Comparison of ENCODE assay signal across 8 cellular contexts in the genomic region with DNA sequence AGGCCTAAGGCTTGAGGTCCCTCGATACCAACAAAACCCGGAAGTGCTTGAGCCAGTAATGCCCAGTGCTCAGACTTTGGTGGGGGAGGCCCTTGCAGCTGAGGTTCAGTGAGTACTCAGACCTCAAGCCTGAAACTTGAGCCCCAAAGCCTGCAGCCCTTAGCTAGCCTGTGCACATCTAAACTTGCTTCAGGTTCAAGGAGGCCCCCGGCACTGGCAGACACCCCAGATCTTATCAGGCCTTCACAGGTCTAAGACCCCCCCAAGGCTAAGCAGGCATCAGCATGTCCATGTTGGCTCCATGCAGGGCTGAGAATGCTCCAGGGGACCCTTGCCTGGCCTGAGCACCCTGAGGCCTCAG. TPM values are rescaled to one million over a fixed set of nuclear protein-coding genes. Genes with fewer than 3 reads are reported as not detected.
DNase-seq lines count a peak whose midpoint lies in the region; ATAC-seq and TF ChIP-seq lines count a peak whose summit lies in the region.

No MANE protein-coding gene starts in this region.

- H3K4me1 ChIP-seq in PC-9 (replicated peaks; ENCODE audit: insufficient read depth) (peaks cover 32% of the 10 kb centered on the region), esophagus (ENCODE audit: control insufficient read depth in 2 of 2, insufficient read depth in 2 of 2, low read length in 1 of 2) (peaks cover 6 to 45% of the 10 kb centered on the region in 2 donors)

- WGBS in esophagus, 2 donors, result 19 to 31% methylated on average over 3 of the region's 3 CpGs

- H3K9me3 ChIP-seq in PC-9 (ENCODE audit: insufficient read depth, low read depth), result no peaks in the 10 kb centered on the region
- no peaks in the 10 kb centered on the region for H3K9me3 ChIP-seq in esophagus (ENCODE audit: control insufficient read depth in 2 of 2, insufficient read depth in 1 of 2, low read depth in 1 of 2, low read length in 1 of 2)

- H2AFZ ChIP-seq in PC-9, result no peak overlapping the region

- CTCF ChIA-PET in PC-9 (lab: Charles Lee), result interaction anchor here (1.3 to 1.8 kb wide), 2 partner anchors 8 to 136 kb away, joined by 4 to 8 read pairs; no protein-coding TSS in a partner anchor

- peaks cover 40% of the 10 kb centered on the region for H3F3A ChIP-seq in PC-9 (ENCODE audit: insufficient read depth, low read depth)

- intact Hi-C loops in PC-9 (cut with micrococcal nuclease; ENCODE audit: unreplicated experiment), result loop anchor here (2.0 kb wide), 1 partner anchor 23 kb away; no protein-coding TSS in a partner anchor
- intact Hi-C loops in sciatic nerve (cut with DNase I), result no loop called here
- intact Hi-C loops in head of caudate nucleus (cut with DNase I), result loop anchor here (5.0 kb wide), 1 partner anchor 52 kb away; no protein-coding TSS in a partner anchor

- H3K4me2 ChIP-seq in PC-9, result peak overlapping the region; percentile 94

- POLR2A ChIA-PET in PC-9 (lab: Charles Lee; ENCODE audit: unreplicated experiment), result interaction anchor here (0.6 to 1.0 kb wide), 3 partner anchors 23 to 59 kb away, joined by 4 to 6 read pairs (median 6); no protein-coding TSS in a partner anchor

- H3K4me3 ChIP-seq in PC-9 (no peak overlapping the region; the same call in 1 of the 2 replicates), esophagus (ENCODE audit: low read depth in 1 of 2, low read length in 2 of 2) (peak overlapping the region in 1 of 2 donors; percentile 89)

- no peaks in the 10 kb centered on the region for H4K20me1 ChIP-seq in PC-9 (ENCODE audit: insufficient read depth)

- no peaks in the 10 kb centered on the region for H3K36me3 ChIP-seq in PC-9 (ENCODE audit: low read depth)
- peaks cover 18 to 49% of the 10 kb centered on the region in 2 donors for H3K36me3 ChIP-seq in esophagus (ENCODE audit: control insufficient read depth in 2 of 2, insufficient read depth in 2 of 2, low read length in 1 of 2)

- ATAC-seq in GM18505 (IDR thresholded peaks at IDR 0.05; ENCODE audit: unreplicated experiment) (peak; percentile 1), sciatic nerve (peak; percentile 0)

- no peak for TF ChIP-seq POLR2A in GM18505 (IDR thresholded peaks at IDR 0.05; ENCODE audit: borderline replicate concordance, extremely low read depth, insufficient read depth, insufficient read length)

- peak overlapping the region; percentile 44 for H3K27ac ChIP-seq in PC-9
- peak overlapping the region; percentile 86 to 98 for H3K27ac ChIP-seq in esophagus (ENCODE audit: low read depth in 2 of 2, low read length in 1 of 2)

- peak in 1 of 2 experiments; percentile 52 for DNase-seq in PC-9
- no peak for DNase-seq in sciatic nerve (ENCODE audit: low spot score)
- DNase-seq in head of caudate nucleus, result no peak
- no peak for DNase-seq in 8988T
- DNase-seq in NCI-H2029 (lab: John Stamatoyannopoulos, UW), result no peak
- DNase-seq in HuH-7.5 (ENCODE audit: low spot score), result no peak

- no TSS peak for BruUV-seq in PC-9 (replicated peaks; lab: Mats Ljungman, UMichigan)

- H3K79me2 ChIP-seq in PC-9 (ENCODE audit: low read depth), result no peaks in the 10 kb centered on the region

- no peaks in the 10 kb centered on the region for H3K9me2 ChIP-seq in PC-9 (ENCODE audit: insufficient read depth)

- TF ChIP-seq CTCF in PC-9 (conservative IDR thresholded peaks at IDR 0.05), result no peak

- no peaks in the 10 kb centered on the region for H3K27me3 ChIP-seq in PC-9 (ENCODE audit: insufficient read depth, low read depth)
- no peaks in the 10 kb centered on the region for H3K27me3 ChIP-seq in esophagus (ENCODE audit: control insufficient read depth in 1 of 2, insufficient read depth in 2 of 2, low read length in 2 of 2)

RNA-seq across cellular contexts. Expression of a gene that starts 1.0 kb away (rescaled TPM):
- total RNA-seq in PC-9 (2021) (10.6 and 11.1 TPM in 2 replicates), sciatic nerve (15.9 TPM)
- polyA plus RNA-seq in esophagus, result 10 to 100 TPM; 29.7 to 39.3 TPM

RNA-seq across cellular contexts. Expression of a gene that starts 23.6 kb away (rescaled TPM):
- total RNA-seq in PC-9 (2021) (not detected in 2 replicates), sciatic nerve (6.4 TPM)
- polyA plus RNA-seq in esophagus, result under 1 TPM; 0.22 to 0.63 TPM

RNA-seq across cellular contexts. Expression of a gene that starts 36.4 kb away (rescaled TPM):
- 24.3 and 26.2 TPM in 2 replicates for total RNA-seq in PC-9 (2021)
- 10 to 100 TPM; 30.4 to 35.3 TPM for polyA plus RNA-seq in esophagus
- 29.4 TPM for total RNA-seq in sciatic nerve

RNA-seq across cellular contexts. Expression of a gene that starts 43.7 kb away (rescaled TPM):
- 17.2 and 17.4 TPM in 2 replicates for total RNA-seq in PC-9 (2021)
- polyA plus RNA-seq in esophagus, result 1 to 10 TPM in 1 of 2 donors, under 1 TPM in 1; 0.54 to 1.0 TPM
- total RNA-seq in sciatic nerve, result 3.2 TPM
